28 cellular contexts compared by ENCODE assay signal in genomic region chr19:50321831-50322230, GRCh38. TPM values are rescaled to one million over a fixed set of nuclear protein-coding genes. Genes with fewer than 3 reads are reported as not detected.
"Had no signal": no experiment of that assay in that cellular context is flagged by ENCODE, and none has a peak within 500 bp of the region (broad histone marks: within the 10 kb centered on the region; RNA-seq: fewer than 3 reads in every experiment).

No MANE protein-coding gene starts in this region.

- H3K4me3 ChIP-seq: left lung, lower lobe of right lung, ovary, prostate gland, skin epidermis, suprapubic skin, thoracic aorta, tibial artery, uterus had no signal

- H3K27ac ChIP-seq: left lung, lower lobe of right lung, neutrophil, ovary, prostate gland, skin epidermis, suprapubic skin, thoracic aorta, tibial artery, uterus had no signal

- ATAC-seq: left colon; left lung; lower lobe of right lung; naive thymus-derived CD8-positive, alpha-beta T cell; right cardiac atrium; sciatic nerve; stimulated activated effector memory CD8-positive, alpha-beta T cell treated with anti-CD3 and anti-CD28 coated beads, Interleukin-12 subunit alpha, Interleukin-12 subunit beta, amount 100 ng/mL, for 72 hours had no signal

- H3K27ac Mint-ChIP-seq: immature natural killer cell; naive thymus-derived CD8-positive, alpha-beta T cell; nephron; stimulated activated effector memory CD8-positive, alpha-beta T cell treated with anti-CD3 and anti-CD28 coated beads, Interleukin-12 subunit alpha, Interleukin-12 subunit beta, amount 100 ng/mL, for 72 hours; stimulated activated naive CD8-positive, alpha-beta T cell treated with anti-CD3 and anti-CD28 coated beads, Interleukin-15, Interleukin-2, amounts not matched to agents 100 ng/mL and 50 ng/mL, for 24 hours had no signal

- H3K4me1 ChIP-seq: uterus had no signal

- DNase-seq: hypothalamus; immature natural killer cell; kidney; left colon; lower lobe of right lung; mammary epithelial cell; mesenchymal stem cell; occipital lobe; ovary; retina; right cardiac atrium; stimulated activated CD4-positive, alpha-beta T cell treated with anti-CD3 and anti-CD28 coated beads, Interleukin-4, amount 100 ng/mL, for 24 hours; stimulated activated naive CD4-positive, alpha-beta T cell; tibial artery; trophoblast cell; uterus had no signal

- H3K27me3 ChIP-seq: ovary had no signal

- H3K36me3 ChIP-seq: left lung, lower lobe of right lung, neutrophil, ovary, prostate gland, suprapubic skin, thoracic aorta, tibial artery, uterus had no signal

- H3K4me3 Mint-ChIP-seq: naive thymus-derived CD8-positive, alpha-beta T cell; nephron; stimulated activated effector memory CD8-positive, alpha-beta T cell treated with anti-CD3 and anti-CD28 coated beads, Interleukin-12 subunit alpha, Interleukin-12 subunit beta, amount 100 ng/mL, for 72 hours; stimulated activated naive CD8-positive, alpha-beta T cell treated with anti-CD3 and anti-CD28 coated beads, Interleukin-15, Interleukin-2, amounts not matched to agents 100 ng/mL and 50 ng/mL, for 24 hours had no signal

- H3K9me3 ChIP-seq: left lung, lower lobe of right lung, neutrophil, ovary, prostate gland, suprapubic skin, thoracic aorta, tibial artery, uterus had no signal

- H3K9me3 Mint-ChIP-seq: nephron; neural crest cell; stimulated activated effector memory CD8-positive, alpha-beta T cell treated with anti-CD3 and anti-CD28 coated beads, Interleukin-12 subunit alpha, Interleukin-12 subunit beta, amount 100 ng/mL, for 72 hours; stimulated activated naive CD8-positive, alpha-beta T cell treated with anti-CD3 and anti-CD28 coated beads, Interleukin-15, Interleukin-2, amounts not matched to agents 100 ng/mL and 50 ng/mL, for 24 hours had no signal

- H3K36me3 Mint-ChIP-seq: naive thymus-derived CD8-positive, alpha-beta T cell had no signal

RNA-seq across cellular contexts. Expression of gene KCNC3, which starts 7.3 kb away (rescaled TPM):
- polyA plus RNA-seq: immature natural killer cell; mammary epithelial cell; naive thymus-derived CD8-positive, alpha-beta T cell had no signal

RNA-seq across cellular contexts. Expression of gene NAPSA, which starts 43.6 kb away (rescaled TPM):
- total RNA-seq: thoracic aorta had no signal
